26 cellular contexts compared by ENCODE assay signal in the genomic region with DNA sequence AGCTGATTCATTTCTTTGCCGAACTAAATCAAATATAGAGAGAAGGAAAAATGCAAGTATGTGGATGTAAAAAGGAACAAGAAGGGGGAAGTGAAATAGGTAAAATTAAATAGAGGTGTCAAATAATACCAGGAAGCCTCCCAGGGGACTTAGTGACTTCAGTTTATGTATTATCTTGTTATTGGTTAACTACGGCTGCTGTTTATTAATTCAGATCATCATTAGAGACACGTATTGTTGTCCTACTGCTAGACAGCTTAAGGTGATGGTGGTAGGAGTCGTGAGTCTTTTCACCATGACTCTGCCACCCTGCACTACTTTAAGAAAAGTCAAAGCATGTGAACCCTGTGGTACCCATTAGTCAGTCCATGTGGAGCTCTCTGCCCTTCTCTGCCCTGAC.
DNase-seq lines count a peak whose midpoint lies in the region; ATAC-seq and TF ChIP-seq lines count a peak whose summit lies in the region.
"Had no signal": no experiment of that assay in that cellular context is flagged by ENCODE, and none has a peak within 500 bp of the region (broad histone marks: within the 10 kb centered on the region; RNA-seq: fewer than 3 reads in every experiment).

No MANE protein-coding gene starts in this region.

- H3K4me1 Mint-ChIP-seq in H9 = peaks cover 23 to 42% of the 10 kb centered on the region in 2 experiments
- H3K4me1 Mint-ChIP-seq: B cell had no signal

- no peak overlapping the region for H3K4me2 ChIP-seq in H9 (ENCODE audit: insufficient read depth, insufficient read length, low read length)

- H2BK15ac ChIP-seq in H9 (ENCODE audit: low read depth, low read length) = no peak overlapping the region

- WGBS in H9 (ENCODE audit: extremely low coverage, insufficient read length, low lambda C conversion rate) = no CpG with 5 or more reads among the region's 4 CpGs

- no peak overlapping the region for H3K4ac ChIP-seq in H9 (ENCODE audit: low read depth, low read length)

- H2BK12ac ChIP-seq in H9 (ENCODE audit: insufficient read length, low read depth, low read length) = no peak overlapping the region

- H3K56ac ChIP-seq in H9 (ENCODE audit: insufficient read length, low read depth, low read length) = no peak overlapping the region

- H3K14ac ChIP-seq in H9 (ENCODE audit: insufficient read depth, low read length) = no peak overlapping the region; the same call in 1 of the 2 replicates

- no peak overlapping the region for H2AFZ ChIP-seq in H9 (ENCODE audit: low read length)

- no peak overlapping the region for H3K4me3 Mint-ChIP-seq in H9
- H3K4me3 Mint-ChIP-seq: B cell; CD8-positive, alpha-beta T cell; HFFc6 had no signal

- H4K8ac ChIP-seq in H9 (replicated peaks; ENCODE audit: insufficient read length, low read depth, low read length) = no peak overlapping the region

- H3K23me2 ChIP-seq in H9 (ENCODE audit: insufficient read length, low read depth, low read length, poor library complexity, severe bottlenecking) = no peaks in the 10 kb centered on the region

- ATAC-seq in GM19025 (IDR thresholded peaks at IDR 0.05; ENCODE audit: low read depth, unreplicated experiment) (peak; percentile 52), GM21529 (IDR thresholded peaks at IDR 0.05; ENCODE audit: unreplicated experiment) (peak; percentile 52), HG03565 (IDR thresholded peaks at IDR 0.05; ENCODE audit: unreplicated experiment) (peak; percentile 42)
- ATAC-seq: CD8-positive, alpha-beta T cell had no signal

- no peaks in the 10 kb centered on the region for H3K27me3 ChIP-seq in H9 (ENCODE audit: insufficient read depth, low read length)

- H4K91ac ChIP-seq in H9 (ENCODE audit: insufficient read length, low read depth, low read length) = no peak overlapping the region

- no peak overlapping the region for H3K27ac Mint-ChIP-seq in H9
- H3K27ac Mint-ChIP-seq: B cell; CD8-positive, alpha-beta T cell; HFFc6 had no signal

- no peaks in the 10 kb centered on the region for H3K9me3 ChIP-seq in H9 (ENCODE audit: control insufficient read depth, low read depth, low read length)
- H3K9me3 ChIP-seq: Caco-2, HAP-1 had no signal

- H3K18ac ChIP-seq in H9 (ENCODE audit: insufficient read length, low read depth, low read length) = no peak overlapping the region

- H4K5ac ChIP-seq in H9 (ENCODE audit: insufficient read length, low read depth, low read length) = no peak overlapping the region

- H3K9ac ChIP-seq in H9 (ENCODE audit: extremely low read depth, insufficient read length, low read length) = no peak overlapping the region

- no peak for DNase-seq in DMS114 treated with DMSO at 0.1 percent for 48 hours (lab: John Stamatoyannopoulos, UW; ENCODE audit: unreplicated experiment)
- no peak for DNase-seq in H9
- DNase-seq in DMS53 treated with DMSO at 0.1 percent for 48 hours (lab: John Stamatoyannopoulos, UW; ENCODE audit: unreplicated experiment) = no peak
- DNase-seq in NCI-H2107 treated with DMSO at 0.1 percent for 48 hours (lab: John Stamatoyannopoulos, UW; ENCODE audit: unreplicated experiment) = no peak
- DNase-seq: Caco-2; CD8-positive, alpha-beta T cell; DND-41; HFFc6; IMR-90; KG1; MM.1S; NCI-H1048; NCI-H1417; NCI-H1694; NCI-H2029 treated with DMSO at 0.1 percent for 48 hours; NCI-H2227 treated with DMSO at 0.1 percent for 48 hours; NCI-H526 treated with DMSO at 0.1 percent for 48 hours; RPMI8226; SHP77; T-helper 1 cell had no signal

- H3K27me3 Mint-ChIP-seq in H9 (ENCODE audit: low read depth) = no peaks in the 10 kb centered on the region
- H3K27me3 Mint-ChIP-seq: B cell had no signal

- no peaks in the 10 kb centered on the region for H3K9me3 Mint-ChIP-seq in H9
- H3K9me3 Mint-ChIP-seq: CD8-positive, alpha-beta T cell; HFFc6 had no signal

- H4K20me1 ChIP-seq in H9 (ENCODE audit: control insufficient read depth, insufficient read depth, insufficient read length) = no peaks in the 10 kb centered on the region

- no peak overlapping the region for H2BK5ac ChIP-seq in H9 (ENCODE audit: insufficient read length, low read length)

- H3K36me3 Mint-ChIP-seq in H9 (ENCODE audit: insufficient read depth in 1 of 3, low read depth in 3 of 3) = no peaks in the 10 kb centered on the region
- H3K36me3 Mint-ChIP-seq: CD8-positive, alpha-beta T cell had no signal

- H3K79me1 ChIP-seq in H9 (ENCODE audit: insufficient read depth, low read depth, low read length, poor library complexity, severe bottlenecking) = no peaks in the 10 kb centered on the region

- H2BK20ac ChIP-seq in H9 (ENCODE audit: low read depth, low read length, poor library complexity, severe bottlenecking) = no peak overlapping the region

- TF ChIP-seq CTCF in H9 (conservative IDR thresholded peaks at IDR 0.05) = no peak

- no peak overlapping the region for H2AK5ac ChIP-seq in H9 (ENCODE audit: insufficient read length, low read length)

- no peak overlapping the region for H2BK120ac ChIP-seq in H9 (ENCODE audit: low read depth, low read length, poor library complexity, severe bottlenecking)

- H3T11ph ChIP-seq in H9 (ENCODE audit: low read length) = no peak overlapping the region

- no peak overlapping the region for H3K23ac ChIP-seq in H9 (ENCODE audit: insufficient read length, low read depth, low read length)

- H3K27ac ChIP-seq in H9 (ENCODE audit: insufficient read length, low read depth, low read length) = no peak overlapping the region
- H3K27ac ChIP-seq: C4-2B had no signal

- no peaks in the 10 kb centered on the region for H3K4me1 ChIP-seq in H9 (ENCODE audit: insufficient read depth, low read length)
- H3K4me1 ChIP-seq: HAP-1 had no signal

- no peaks in the 10 kb centered on the region for H3K79me2 ChIP-seq in H9 (ENCODE audit: insufficient read depth, low read length)
